ENCODE assay signal across 19 cellular contexts in genomic region chr22:47105085-47105484, GRCh38.
DNase-seq lines count a peak whose midpoint lies in the region; ATAC-seq, FAIRE-seq and TF ChIP-seq lines count a peak whose summit lies in the region.
"Had no signal": no experiment of that assay in that cellular context is flagged by ENCODE, and none has a peak within 500 bp of the region (broad histone marks: within the 10 kb centered on the region; RNA-seq: fewer than 3 reads in every experiment).

No MANE protein-coding gene starts in this region.

- H3K4me3 ChIP-seq in GM12878 (no peak overlapping the region), esophagus squamous epithelium (no peak overlapping the region)
- H3K4me3 ChIP-seq: BLaER1 treated with 17β-estradiol and CSF1 and Interleukin-3, amounts not matched to agents 10 nM and 100 nM; K562 had no signal

- H3K27ac ChIP-seq in GM12878 (ENCODE audit: control insufficient read depth, insufficient read depth) (no peak overlapping the region), esophagus squamous epithelium (no peak overlapping the region)
- H3K27ac ChIP-seq: BLaER1 treated with 17β-estradiol and CSF1 and Interleukin-3, amounts not matched to agents 10 nM and 100 nM had no signal

- 42% methylated on average over 4 of the region's 4 CpGs for WGBS in GM12878 (ENCODE audit: insufficient coverage, insufficient replicate concordance, low lambda C conversion rate, missing lambda C conversion rate)
- WGBS in esophagus squamous epithelium, 2 donors = 71 to 85% methylated on average over 4 of the region's 4 CpGs

- no peaks in the 10 kb centered on the region for H4K20me1 ChIP-seq in GM12878 (ENCODE audit: control insufficient read depth, insufficient read depth)

- SMC1A ChIA-PET in GM12878 (lab: Charles Lee; ENCODE audit: uncharacterized antibody, unreplicated experiment) = no interaction called here

- RAD21 ChIA-PET in GM12878 (lab: Charles Lee; ENCODE audit: unreplicated experiment) = no interaction called here

- H2AFZ ChIP-seq in GM12878 (ENCODE audit: control insufficient read depth, low read depth, low read length) = no peak overlapping the region

- no TSS peak for BruUV-seq in GM12878 (replicated peaks; lab: Mats Ljungman, UMichigan)

- no peak for TF ChIP-seq RAD21 in GM12878 (IDR thresholded peaks at IDR 0.05; ENCODE audit: insufficient read depth, low read depth, low read length)

- H3K9ac ChIP-seq in GM12878 (ENCODE audit: control insufficient read depth, insufficient read depth, low read length) = no peak overlapping the region
- H3K9ac ChIP-seq: BLaER1 treated with 17β-estradiol and CSF1 and Interleukin-3, amounts not matched to agents 10 nM and 100 nM had no signal

- H3K27me3 ChIP-seq in GM12878 (replicated peaks in 1 of 2; ENCODE audit: control insufficient read depth in 2 of 2, insufficient read depth in 2 of 2, low read length in 1 of 2) (no peaks in the 10 kb centered on the region), esophagus squamous epithelium (no peaks in the 10 kb centered on the region)
- H3K27me3 ChIP-seq: BLaER1 treated with 17β-estradiol and CSF1 and Interleukin-3, amounts not matched to agents 10 nM and 100 nM had no signal

- H3K4me1 Mint-ChIP-seq in stimulated activated naive CD8-positive, alpha-beta T cell treated with anti-CD3 and anti-CD28 coated beads, Interleukin-15, amount 100 ng/mL, for 72 hours = no peaks in the 10 kb centered on the region
- H3K4me1 Mint-ChIP-seq in stimulated activated effector memory CD8-positive, alpha-beta T cell treated with anti-CD3 and anti-CD28 coated beads, Interleukin-12 subunit alpha, Interleukin-12 subunit beta, amount 100 ng/mL, for 72 hours = peaks cover 36% of the 10 kb centered on the region

- no peak for TF ChIP-seq EP300 in GM12878 (IDR thresholded peaks at IDR 0.05; ENCODE audit: borderline replicate concordance in 1 of 2, control insufficient read depth in 1 of 2, low read depth in 2 of 2, low read length in 2 of 2)

- CTCF ChIA-PET in GM12878 (lab: Yijun Ruan, JAX) = no interaction called here

- no peaks in the 10 kb centered on the region for H3K27me3 Mint-ChIP-seq in stimulated activated naive CD8-positive, alpha-beta T cell treated with anti-CD3 and anti-CD28 coated beads, Interleukin-15, amount 100 ng/mL, for 72 hours
- H3K27me3 Mint-ChIP-seq: CD4-positive, CD25-positive, alpha-beta regulatory T cell had no signal

- no peaks in the 10 kb centered on the region for H3K9me3 Mint-ChIP-seq in stimulated activated naive CD8-positive, alpha-beta T cell treated with anti-CD3 and anti-CD28 coated beads, Interleukin-15, amount 100 ng/mL, for 72 hours
- no peaks in the 10 kb centered on the region for H3K9me3 Mint-ChIP-seq in stimulated activated effector memory CD8-positive, alpha-beta T cell treated with anti-CD3 and anti-CD28 coated beads, Interleukin-12 subunit alpha, Interleukin-12 subunit beta, amount 100 ng/mL, for 72 hours
- H3K9me3 Mint-ChIP-seq: CD4-positive, CD25-positive, alpha-beta regulatory T cell; HFFc6 had no signal

- no peak for FAIRE-seq in GM12878 (lab: Jason Lieb, UNC)
- FAIRE-seq: GM12892, GM19239, HTR-8/SVneo, K562 had no signal

- intact Hi-C loops in GM12878 (cut with micrococcal nuclease; ENCODE audit: unreplicated experiment) (no loop called here), esophagus squamous epithelium (cut with DNase I) (no loop called here)

- TF ChIP-seq POLR2A in GM12878 (IDR thresholded peaks at IDR 0.05; ENCODE audit: low read depth, low read length) (no peak), esophagus squamous epithelium (IDR thresholded peaks at IDR 0.05) (no peak)

- peaks cover 12% of the 10 kb centered on the region for H3K36me3 Mint-ChIP-seq in stimulated activated effector memory CD8-positive, alpha-beta T cell treated with anti-CD3 and anti-CD28 coated beads, Interleukin-12 subunit alpha, Interleukin-12 subunit beta, amount 100 ng/mL, for 72 hours

- TF ChIP-seq CTCF in GM12878 (IDR thresholded peaks at IDR 0.05 in 2 of 3, conservative IDR thresholded peaks at IDR 0.05 in 1 of 3; ENCODE audit: control insufficient read depth in 2 of 3, extremely low read depth in 1 of 3, insufficient read depth in 1 of 3, low read depth in 3 of 3, low read length in 3 of 3) = no peak
- no peak for TF ChIP-seq CTCF in esophagus squamous epithelium (IDR thresholded peaks at IDR 0.05)

- no peak overlapping the region for H3K4me3 Mint-ChIP-seq in stimulated activated naive CD8-positive, alpha-beta T cell treated with anti-CD3 and anti-CD28 coated beads, Interleukin-15, amount 100 ng/mL, for 72 hours
- no peak overlapping the region for H3K4me3 Mint-ChIP-seq in stimulated activated effector memory CD8-positive, alpha-beta T cell treated with anti-CD3 and anti-CD28 coated beads, Interleukin-12 subunit alpha, Interleukin-12 subunit beta, amount 100 ng/mL, for 72 hours
- H3K4me3 Mint-ChIP-seq: HFFc6 had no signal

- H3K36me3 ChIP-seq in GM12878 (ENCODE audit: control insufficient read depth in 2 of 2, insufficient read depth in 2 of 2, low read length in 1 of 2) = no peaks in the 10 kb centered on the region
- no peaks in the 10 kb centered on the region for H3K36me3 ChIP-seq in esophagus squamous epithelium

- no peak overlapping the region for H3K4me2 ChIP-seq in GM12878 (ENCODE audit: control insufficient read depth, insufficient read depth)
- H3K4me2 ChIP-seq: BLaER1 treated with 17β-estradiol and CSF1 and Interleukin-3, amounts not matched to agents 10 nM and 100 nM had no signal

- no peak for DNase-seq in stimulated activated naive CD8-positive, alpha-beta T cell treated with anti-CD3 and anti-CD28 coated beads, Interleukin-15, amount 100 ng/mL, for 72 hours
- no peak for DNase-seq in stimulated activated naive CD8-positive, alpha-beta T cell treated with anti-CD3 and anti-CD28 coated beads, Interleukin-15, Interleukin-2, amounts not matched to agents 100 U/mL and 50 U/mL, for 24 hours
- no peak for DNase-seq in GM12878 (ENCODE audit: low read depth, low spot score)
- DNase-seq in stimulated activated effector memory CD8-positive, alpha-beta T cell treated with anti-CD3 and anti-CD28 coated beads, Interleukin-12 subunit alpha, Interleukin-12 subunit beta, amount 100 ng/mL, for 72 hours (ENCODE audit: low spot score in 2 of 2) = no peak
- DNase-seq in activated gamma-delta T cell (lab: John Stamatoyannopoulos, UW) = no peak
- DNase-seq in SHP77 (lab: John Stamatoyannopoulos, UW) = no peak
- no peak for DNase-seq in esophagus squamous epithelium (lab: John Stamatoyannopoulos, UW)
- DNase-seq: ACHN; Calu3; CD4-positive, CD25-positive, alpha-beta regulatory T cell; DMS 273 treated with DMSO at 0.1 percent for 48 hours; DMS79; HCEC 1CT; HFFc6 had no signal

- H3K9me3 ChIP-seq in GM12878 (replicated peaks; ENCODE audit: control insufficient read depth, insufficient read depth, low read length) (no peaks in the 10 kb centered on the region), esophagus squamous epithelium (no peaks in the 10 kb centered on the region)
- H3K9me3 ChIP-seq: BLaER1 treated with 17β-estradiol and CSF1 and Interleukin-3, amounts not matched to agents 10 nM and 100 nM had no signal

- H3K4me1 ChIP-seq in GM12878 (ENCODE audit: control insufficient read depth, insufficient read depth, low read length) = no peaks in the 10 kb centered on the region
- peaks cover 7 to 49% (median 13%) of the 10 kb centered on the region in 3 donors for H3K4me1 ChIP-seq in esophagus squamous epithelium
- H3K4me1 ChIP-seq: BLaER1 treated with 17β-estradiol and CSF1 and Interleukin-3, amounts not matched to agents 10 nM and 100 nM had no signal

- in situ Hi-C loops in GM12878 (cut with MboI) = no loop called here

- H3K27ac Mint-ChIP-seq in stimulated activated naive CD8-positive, alpha-beta T cell treated with anti-CD3 and anti-CD28 coated beads, Interleukin-15, amount 100 ng/mL, for 72 hours = no peak overlapping the region
- H3K27ac Mint-ChIP-seq in stimulated activated effector memory CD8-positive, alpha-beta T cell treated with anti-CD3 and anti-CD28 coated beads, Interleukin-12 subunit alpha, Interleukin-12 subunit beta, amount 100 ng/mL, for 72 hours = peak overlapping the region; percentile 27
- H3K27ac Mint-ChIP-seq: CD4-positive, CD25-positive, alpha-beta regulatory T cell; HFFc6 had no signal

- no peaks in the 10 kb centered on the region for H3K79me2 ChIP-seq in GM12878 (ENCODE audit: control insufficient read depth, insufficient read depth, low read length)

- POLR2A ChIA-PET in GM12878 (lab: Charles Lee) = no interaction called here

- ATAC-seq in stimulated activated naive CD8-positive, alpha-beta T cell treated with anti-CD3 and anti-CD28 coated beads, Interleukin-15, amount 100 ng/mL, for 72 hours = peak; percentile 28
- no peak for ATAC-seq in stimulated activated naive CD8-positive, alpha-beta T cell treated with anti-CD3 and anti-CD28 coated beads, Interleukin-15, Interleukin-2, amounts not matched to agents 100 U/mL and 50 U/mL, for 24 hours
- no peak for ATAC-seq in GM12878
- ATAC-seq in stimulated activated effector memory CD8-positive, alpha-beta T cell treated with anti-CD3 and anti-CD28 coated beads, Interleukin-12 subunit alpha, Interleukin-12 subunit beta, amount 100 ng/mL, for 72 hours = peak; percentile 56
- ATAC-seq: K562 had no signal

TF ChIP-seq in GM12878, 131 proteins besides CTCF, POLR2A, EP300 and RAD21 (continues in another document):
- TF ChIP-seq DPF2 (IDR thresholded peaks at IDR 0.05) (no peak), TCF3 (IDR thresholded peaks at IDR 0.05; ENCODE audit: borderline replicate concordance, insufficient read depth, low read depth, low read length) (no peak), NFIC (IDR thresholded peaks at IDR 0.05; ENCODE audit: low read depth, low read length) (peak; percentile 65; the same call in 1 of the 2 replicates), TCF7 (IDR thresholded peaks at IDR 0.05; ENCODE audit: borderline replicate concordance) (0 out of 2 replicates have a peak, but pooled peaks have one; percentile 28), FOXK2 (IDR thresholded peaks at IDR 0.05) (no peak), TBL1XR1 (IDR thresholded peaks at IDR 0.05; ENCODE audit: low read depth, low read length) (no peak), TCF12 (IDR thresholded peaks at IDR 0.05; ENCODE audit: low read depth, low read length) (no peak), RUNX3 (IDR thresholded peaks at IDR 0.05; ENCODE audit: low read length) (peak; percentile 96), ATF7 (IDR thresholded peaks at IDR 0.05; ENCODE audit: low read depth) (no peak), JUNB (IDR thresholded peaks at IDR 0.05) (peak; percentile 85), MEF2B (IDR thresholded peaks at IDR 0.05; ENCODE audit: partially characterized antibody, poor library complexity, severe bottlenecking) (no peak), SUZ12 (IDR thresholded peaks at IDR 0.05; ENCODE audit: unreplicated experiment) (no peak), CBFB (IDR thresholded peaks at IDR 0.05; ENCODE audit: low read depth) (peak; percentile 45; the same call in 1 of the 2 replicates), PAX5 (IDR thresholded peaks at IDR 0.05; ENCODE audit: borderline replicate concordance, low read depth, low read length) (no peak), IRF4 (IDR thresholded peaks at IDR 0.05; ENCODE audit: low read depth, low read length) (peak; percentile 30; the same call in 1 of the 2 replicates), FOS (IDR thresholded peaks at IDR 0.05; ENCODE audit: borderline replicate concordance, extremely low read depth, insufficient read length) (no peak)

Comparison
In these comparisons a context has a peak if more than half of its experiments do, and no peak if none do; other contexts are left out.
1. ATAC-seq: peak in stimulated activated naive CD8-positive, alpha-beta T cell treated with anti-CD3 and anti-CD28 coated beads, Interleukin-15, amount 100 ng/mL, for 72 hours (single experiment) and stimulated activated effector memory CD8-positive, alpha-beta T cell treated with anti-CD3 and anti-CD28 coated beads, Interleukin-12 subunit alpha, Interleukin-12 subunit beta, amount 100 ng/mL, for 72 hours (single experiment); none in stimulated activated naive CD8-positive, alpha-beta T cell treated with anti-CD3 and anti-CD28 coated beads, Interleukin-15, Interleukin-2, amounts not matched to agents 100 U/mL and 50 U/mL, for 24 hours (single experiment) and GM12878 (single experiment).